8 cellular contexts compared by ENCODE assay signal in the genomic region with DNA sequence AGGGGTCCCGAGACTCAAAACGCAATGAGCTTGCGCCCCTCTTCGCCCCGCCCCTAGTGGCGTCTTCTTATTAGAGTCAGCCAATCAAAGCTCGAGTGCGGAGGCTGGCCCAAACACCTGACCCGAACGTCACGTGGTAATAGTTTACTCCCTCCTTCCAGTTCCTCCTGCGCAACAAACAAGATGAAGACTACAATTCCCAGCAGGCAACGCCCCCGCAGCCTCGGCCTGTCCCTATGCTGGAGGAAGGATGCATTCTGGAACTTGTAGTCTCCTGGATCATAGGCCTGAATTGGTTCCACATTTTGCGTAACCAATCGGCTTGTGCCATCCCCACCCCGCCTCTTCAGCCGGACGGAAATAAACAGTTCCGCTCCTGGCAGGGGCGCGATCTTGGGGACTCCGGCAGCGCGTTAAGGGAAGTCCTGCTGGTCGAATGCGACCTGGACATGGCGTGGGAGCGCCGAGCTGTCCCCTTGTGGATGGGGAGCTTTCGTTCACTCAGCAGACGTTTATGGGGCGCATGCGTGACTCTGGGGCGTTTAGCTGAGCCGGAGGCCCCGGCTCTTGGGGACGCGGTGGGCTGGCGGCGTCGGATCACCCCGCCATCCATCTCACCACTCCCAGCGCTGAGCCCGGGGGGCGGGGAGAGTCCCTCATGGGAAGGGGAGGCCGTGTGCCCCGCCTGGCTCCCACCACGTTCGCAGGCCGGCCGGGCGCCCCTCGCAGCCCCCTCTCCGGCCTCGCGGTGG. TPM values are rescaled to one million over a fixed set of nuclear protein-coding genes. Genes with fewer than 3 reads are reported as not detected.
DNase-seq lines count a peak whose midpoint lies in the region; ATAC-seq, FAIRE-seq and TF ChIP-seq lines count a peak whose summit lies in the region.

A gene (minus strand): TSS at position 26 of the 752 bp plus-strand sequence. CDS start 38 bp downstream, outside the sequence.

- H3K79me1 ChIP-seq in H1 (ENCODE audit: low read depth, low read length): peaks cover 10% of the 10 kb centered on the region; the same call in 1 of the 2 replicates

- WGBS in H1 (ENCODE audit: extremely low coverage in 1 of 2, insufficient coverage in 1 of 2, insufficient read length in 1 of 2, insufficient replicate concordance in 2 of 2, low coverage in 1 of 2, low lambda C conversion rate in 2 of 2, missing lambda C conversion rate in 1 of 2), 2 experiments: 3% methylated on average over 42 of the region's 58 CpGs; no CpG with 5 or more reads in 1 of the 2 experiments

- in situ Hi-C loops in Caki2 (cut with HindIII; ENCODE audit: low pct_unique_long_range_greater_than_20kb, low sequenced_read_pairs): no loop called here

- peaks cover 3 to 9% of the 10 kb centered on the region in 2 experiments; a peak in 3 of 4 replicates for H3K79me2 ChIP-seq in H1 (ENCODE audit: control insufficient read depth in 1 of 2, insufficient read depth in 2 of 2, low read length in 2 of 2)

- no peaks in the 10 kb centered on the region for H3K27me3 Mint-ChIP-seq in memory B cell

- no peaks in the 10 kb centered on the region for H3K9me3 ChIP-seq in H1 (ENCODE audit: insufficient read depth in 2 of 2, low read depth in 1 of 2, low read length in 1 of 2)

- no peaks in the 10 kb centered on the region for H3K27me3 ChIP-seq in H1 (replicated peaks in 1 of 4; ENCODE audit: control insufficient read depth in 3 of 4, extremely low read depth in 1 of 4, insufficient read depth in 3 of 4, low read length in 3 of 4)

- peak within 1 kb of the TSS; percentile 95; the same call in 1 of the 2 replicates for H3K18ac ChIP-seq in H1 (ENCODE audit: extremely low read depth, low read length)

- TF ChIP-seq RAD21 in H1 (IDR thresholded peaks at IDR 0.05 in 1 of 2, conservative IDR thresholded peaks at IDR 0.05 in 1 of 2; ENCODE audit: low read depth in 2 of 2, low read length in 2 of 2): no peak

- H3K36me3 Mint-ChIP-seq in memory B cell: no peaks in the 10 kb centered on the region

- no peak within 1 kb of the TSS for H3K23ac ChIP-seq in H1 (ENCODE audit: insufficient read length)

- peak; percentile 79 to 93 for TF ChIP-seq POLR2A in H1 (IDR thresholded peaks at IDR 0.05; ENCODE audit: control extremely low read depth in 1 of 2, low read depth in 2 of 2, low read length in 2 of 2)

- no peak within 1 kb of the TSS for H2BK20ac ChIP-seq in H1 (ENCODE audit: low read length)

- peak within 1 kb of the TSS; percentile 81 to 95 (median 91) for H3K4me3 ChIP-seq in H1 (ENCODE audit: extremely low read depth in 1 of 4, insufficient read depth in 2 of 4, low read depth in 3 of 4, low read length in 4 of 4)

- ATAC-seq in GM21367 (IDR thresholded peaks at IDR 0.05; ENCODE audit: unreplicated experiment) (peak; percentile 82), memory B cell (ENCODE audit: low read depth) (peak; percentile 80)

- H3K27ac ChIP-seq in H1 (ENCODE audit: low read depth, low read length): peak within 1 kb of the TSS; percentile 93

- peak within 1 kb of the TSS; percentile 82 to 87 for H3K4me2 ChIP-seq in H1 (ENCODE audit: insufficient read depth in 1 of 2, low read depth in 2 of 2, low read length in 2 of 2)

- peaks cover 0 to 7% (median 2%) of the 10 kb centered on the region in 4 experiments; a peak in 4 of 7 replicates for H3K4me1 ChIP-seq in H1 (replicated peaks in 1 of 4; ENCODE audit: control insufficient read depth in 3 of 4, insufficient read depth in 4 of 4, low read length in 3 of 4)

- H4K8ac ChIP-seq in H1 (ENCODE audit: extremely low read depth, insufficient read depth, low read length): peak within 1 kb of the TSS; percentile 96

- no peak within 1 kb of the TSS for H3K14ac ChIP-seq in H1 (ENCODE audit: insufficient read length)

- peak within 1 kb of the TSS; percentile 75 for H3K56ac ChIP-seq in H1 (replicated peaks; ENCODE audit: insufficient read length, low read depth, low read length)

- POLR2A ChIA-PET in H1 (lab: Charles Lee; ENCODE audit: partially characterized antibody): interaction anchor here (0.8 to 4.7 kb wide), 13 partner anchors 9 to 76 kb away, joined by 3 to 28 read pairs (median 8); a partner anchor contains a TSS

- H4K5ac ChIP-seq in H1 (ENCODE audit: insufficient read length, low read depth, low read length): peak within 1 kb of the TSS; percentile 87

- TF ChIP-seq CTCF in H1 (IDR thresholded peaks at IDR 0.05; ENCODE audit: control extremely low read depth in 1 of 3, insufficient read depth in 1 of 3, low read depth in 1 of 3, low read length in 3 of 3): peak in 2 of 3 experiments; percentile 15 to 47; a peak in 2 of 4 replicates

- peak within 1 kb of the TSS; percentile 73 for H3K4ac ChIP-seq in H1 (replicated peaks; ENCODE audit: insufficient read length, low read depth, low read length)

- peak within 1 kb of the TSS; percentile 78 for H2AFZ ChIP-seq in H1 (ENCODE audit: low read length)

- H3K27ac Mint-ChIP-seq in memory B cell: no peak within 1 kb of the TSS

- H3K23me2 ChIP-seq in H1 (ENCODE audit: low read depth, low read length): peaks cover 6% of the 10 kb centered on the region

- H3K9me3 Mint-ChIP-seq in memory B cell: no peaks in the 10 kb centered on the region

- no peak within 1 kb of the TSS for H2BK15ac ChIP-seq in H1 (ENCODE audit: low read length)

- CTCF ChIA-PET in H1 (lab: Charles Lee; ENCODE audit: partially characterized antibody): interaction anchor here (0.6 to 27.2 kb wide), 17 partner anchors 8 to 339 kb away, joined by 3 to 563 read pairs (median 5); a partner anchor contains a TSS

- H3K9ac ChIP-seq in H1 (replicated peaks in 1 of 4; ENCODE audit: extremely low read depth in 1 of 4, low read depth in 3 of 4, low read length in 3 of 4): peak within 1 kb of the TSS; percentile 59 to 92 (median 88)

- H4K20me1 ChIP-seq in H1 (replicated peaks in 1 of 2; ENCODE audit: control insufficient read depth in 1 of 2, insufficient read depth in 2 of 2, low read length in 2 of 2): no peaks in the 10 kb centered on the region

- peaks cover 5 to 11% (median 9%) of the 10 kb centered on the region in 4 experiments; a peak in 6 of 8 replicates for H3K36me3 ChIP-seq in H1 (ENCODE audit: control insufficient read depth in 2 of 4, insufficient read depth in 4 of 4, low read length in 3 of 4)

- FAIRE-seq in HTR-8/SVneo (lab: Jason Lieb, UNC) (peak; percentile 97), H1 (lab: Jason Lieb, UNC) (peak; percentile 75)

- no peak within 1 kb of the TSS for H3K4me3 Mint-ChIP-seq in memory B cell

- 0 out of 2 replicates have a peak within 1 kb of the TSS, but pooled peaks have one; percentile 88 for H2AK5ac ChIP-seq in H1 (ENCODE audit: low read depth, low read length)

- peak in 1 of 2 experiments; percentile 4; a peak in 1 of 3 replicates for TF ChIP-seq EP300 in H1 (IDR thresholded peaks at IDR 0.05; ENCODE audit: borderline replicate concordance in 1 of 2, low read depth in 2 of 2, low read length in 2 of 2)

- H4K91ac ChIP-seq in H1 (replicated peaks; ENCODE audit: insufficient read length, low read length): peak within 1 kb of the TSS; percentile 54

- H2BK5ac ChIP-seq in H1 (ENCODE audit: low read depth, low read length): peak within 1 kb of the TSS; percentile 92

- H3K4me1 Mint-ChIP-seq in memory B cell: peaks cover 21% of the 10 kb centered on the region

- H2BK120ac ChIP-seq in H1 (replicated peaks; ENCODE audit: low read depth, low read length): no peak within 1 kb of the TSS

- no peak within 1 kb of the TSS for H2BK12ac ChIP-seq in H1 (ENCODE audit: low read depth, low read length)

- DNase-seq in Caki2 (ENCODE audit: low read depth) (peak; percentile 100), HTR-8/SVneo (ENCODE audit: insufficient read length, low spot score) (peak; percentile 100), NOMO-1 treated with DMSO at 0.1 percent for 48 hours (lab: John Stamatoyannopoulos, UW; ENCODE audit: unreplicated experiment) (peak; percentile 100), H1 (ENCODE audit: low read depth in 1 of 2, low spot score in 2 of 2) (peak; percentile 95 to 100), memory B cell (ENCODE audit: low spot score in 2 of 2) (peak; percentile 85 to 97)
- peak; percentile 94 to 98 for DNase-seq in activated CD8-positive, alpha-beta memory T cell treated with anti-CD3 and anti-CD28 coated beads for 4 hours (ENCODE audit: low read depth in 2 of 2)
- peak; percentile 95 for DNase-seq in stimulated activated CD8-positive, alpha-beta memory T cell treated with anti-CD3 and anti-CD28 coated beads, Interleukin-12 subunit alpha, Interleukin-12 subunit beta, amount 100 ng/mL, for 24 hours (ENCODE audit: extremely low read depth)

TF ChIP-seq in H1, 55 proteins besides CTCF, POLR2A, EP300 and RAD21 (continues in another document):
- TF ChIP-seq MAFK (IDR thresholded peaks at IDR 0.05; ENCODE audit: low read depth, low read length): no peak
- TF ChIP-seq ASH2L (IDR thresholded peaks at IDR 0.05; ENCODE audit: low read length): peak; percentile 83
- peak; percentile 78 for TF ChIP-seq TAF1 (IDR thresholded peaks at IDR 0.05; ENCODE audit: low read depth, low read length)
- 0 out of 2 replicates have a peak, but pooled peaks have one; percentile 3 for TF ChIP-seq SRF (IDR thresholded peaks at IDR 0.05; ENCODE audit: low read depth, low read length)
- TF ChIP-seq, protein P1, sequence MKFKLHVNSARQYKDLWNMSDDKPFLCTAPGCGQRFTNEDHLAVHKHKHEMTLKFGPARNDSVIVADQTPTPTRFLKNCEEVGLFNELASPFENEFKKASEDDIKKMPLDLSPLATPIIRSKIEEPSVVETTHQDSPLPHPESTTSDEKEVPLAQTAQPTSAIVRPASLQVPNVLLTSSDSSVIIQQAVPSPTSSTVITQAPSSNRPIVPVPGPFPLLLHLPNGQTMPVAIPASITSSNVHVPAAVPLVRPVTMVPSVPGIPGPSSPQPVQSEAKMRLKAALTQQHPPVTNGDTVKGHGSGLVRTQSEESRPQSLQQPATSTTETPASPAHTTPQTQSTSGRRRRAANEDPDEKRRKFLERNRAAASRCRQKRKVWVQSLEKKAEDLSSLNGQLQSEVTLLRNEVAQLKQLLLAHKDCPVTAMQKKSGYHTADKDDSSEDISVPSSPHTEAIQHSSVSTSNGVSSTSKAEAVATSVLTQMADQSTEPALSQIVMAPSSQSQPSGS (IDR thresholded peaks at IDR 0.05; ENCODE audit: low read length): peak; percentile 57; the same call in 1 of the 2 replicates

RNA-seq across cellular contexts. Expression of the gene that starts here (rescaled TPM):
- total RNA-seq in Caki2 (2014; rRNA removed; shearing (Covaris generic); ENCODE audit: low replicate concordance): 16.9 and 25.7 TPM in 2 replicates
- total RNA-seq in H1 (2021; fragmentation: NEBNext Ultra II Directional; extraction: Animal tissue kit (Norgen Biotek cat#: 25700)): 61.8 and 71.2 TPM in 2 replicates
- polyA plus RNA-seq in H1 (2011; rRNA removed): 48.2 and 72.0 TPM in 2 replicates
- polyA plus RNA-seq in H1 (2011; cell fraction: cytosol; rRNA removed): 19.9 TPM
- 66.9 TPM for polyA plus RNA-seq in H1 (2011; cell fraction: nucleus; rRNA removed)
- 66.8 to 74.2 TPM (median 69.2 TPM) in 4 replicates for polyA plus RNA-seq in H1 (2012, experiment 1 of 2)
- polyA plus RNA-seq in H1 (2012, experiment 2 of 2): 67.1 TPM
- 61.6 TPM for polyA plus RNA-seq in H1 (2013, experiment 1 of 2)
- polyA plus RNA-seq in H1 (2013, experiment 2 of 2): 60.1 TPM
- polyA minus RNA-seq in H1 (2011; rRNA and poly(A)+ RNA removed): 29.7 and 44.3 TPM in 2 replicates
- 31.1 TPM for polyA minus RNA-seq in H1 (2011; cell fraction: cytosol; rRNA and poly(A)+ RNA removed)
- polyA minus RNA-seq in H1 (2011; cell fraction: nucleus; rRNA and poly(A)+ RNA removed): 30.8 TPM

Comparison
In these comparisons a context has a peak if more than half of its experiments do, and no peak if none do; other contexts are left out.
1. Peak in every context shown above with its lines: DNase-seq, ATAC-seq, H3K4me3 ChIP-seq and H3K27ac ChIP-seq.